Comparison of ENCODE assay signal across 2 cellular contexts in genomic region chr7:135449467-135449866, GRCh38.
TF ChIP-seq lines count a peak whose summit lies in the region.

No MANE protein-coding gene starts in this region.

TF ChIP-seq in GM23338, 12 proteins besides CTCF, POLR2A, EP300 and RAD21:
- TF ChIP-seq REST (IDR thresholded peaks at IDR 0.05; ENCODE audit: unreplicated experiment) (no peak), ZNF114 (CRISPR knock-in tag; IDR thresholded peaks at IDR 0.05) (no peak), NANOG (IDR thresholded peaks at IDR 0.05; ENCODE audit: borderline replicate concordance) (no peak), ZNF462 (CRISPR knock-in tag; IDR thresholded peaks at IDR 0.05) (no peak), CREB1 (CRISPR knock-in tag; IDR thresholded peaks at IDR 0.05; ENCODE audit: low read depth) (no peak), POLR2AphosphoS5 (IDR thresholded peaks at IDR 0.05; ENCODE audit: low read depth) (no peak), STAT1 (IDR thresholded peaks at IDR 0.05; ENCODE audit: unreplicated experiment) (no peak), JUNB (IDR thresholded peaks at IDR 0.05; ENCODE audit: unreplicated experiment) (no peak), EZH2 (IDR thresholded peaks at IDR 0.05; ENCODE audit: low read depth, unreplicated experiment) (no peak), ZNF331 (CRISPR knock-in tag; IDR thresholded peaks at IDR 0.05; ENCODE audit: low read depth) (no peak), ETS1 (IDR thresholded peaks at IDR 0.05) (no peak), EZH2phosphoT487 (IDR thresholded peaks at IDR 0.05; ENCODE audit: unreplicated experiment) (no peak)

TF ChIP-seq in neural cell, 6 proteins besides CTCF, POLR2A, EP300 and RAD21 (continued from another document):
- TF ChIP-seq MXI1 (conservative IDR thresholded peaks at IDR 0.05; ENCODE audit: poor library complexity, severe bottlenecking) (no peak), POLR2AphosphoS5 (IDR thresholded peaks at IDR 0.05) (peak; percentile 17), SMC3 (conservative IDR thresholded peaks at IDR 0.05; ENCODE audit: poor library complexity) (no peak)
TF ChIP-seq in neural cell: peak in this region for 1.
